Comparison of ENCODE assay signal across 1 cellular context in genomic region chr2:48754874-48755273, GRCh38.
TF ChIP-seq lines count a peak whose summit lies in the region.

No MANE protein-coding gene starts in this region.

TF ChIP-seq in IMR-90, 13 proteins besides CTCF, POLR2A, EP300 and RAD21 (continued from another document):
- no peak for TF ChIP-seq ELK1 (IDR thresholded peaks at IDR 0.05; ENCODE audit: borderline replicate concordance, low read depth, low read length)
